Comparison of ENCODE assay signal across 10 cellular contexts in the genomic region with DNA sequence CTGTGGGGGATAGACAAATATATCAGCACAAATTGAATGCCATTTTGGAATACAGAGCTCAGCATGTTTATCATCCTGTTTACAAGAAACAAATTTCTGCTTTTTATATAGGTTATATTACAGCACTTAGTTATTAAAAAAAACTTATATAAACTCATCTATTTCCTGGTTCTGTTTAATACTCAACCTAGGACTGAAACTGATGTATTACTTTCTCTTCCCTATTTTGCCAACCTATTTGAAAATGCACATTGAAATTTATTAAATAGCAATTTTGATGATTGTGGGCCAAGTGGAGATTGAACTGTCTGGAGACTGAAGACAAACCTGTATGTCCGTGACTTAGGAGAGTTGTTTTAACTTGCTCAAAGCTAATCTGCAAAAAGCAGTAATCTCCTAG.
DNase-seq lines count a peak whose midpoint lies in the region; ATAC-seq and TF ChIP-seq lines count a peak whose summit lies in the region.
"Had no signal": no experiment of that assay in that cellular context is flagged by ENCODE, and none has a peak within 500 bp of the region (broad histone marks: within the 10 kb centered on the region; RNA-seq: fewer than 3 reads in every experiment).

No MANE protein-coding gene starts in this region.

- H3K4me3 ChIP-seq in OCI-LY7 (ENCODE audit: low read depth, low read length, poor library complexity, severe bottlenecking) (no peak overlapping the region), sigmoid colon (no peak overlapping the region)

- no peaks in the 10 kb centered on the region for H3K27me3 ChIP-seq in sigmoid colon

- intact Hi-C loops in OCI-LY7 (cut with micrococcal nuclease; ENCODE audit: unreplicated experiment) (no loop called here), sigmoid colon (cut with DNase I) (no loop called here)

- H3K4me1 ChIP-seq in OCI-LY7 (ENCODE audit: insufficient read depth, low read length, poor library complexity, severe bottlenecking) (peaks cover 10% of the 10 kb centered on the region), sigmoid colon (no peaks in the 10 kb centered on the region)

- TF ChIP-seq POLR2A in sigmoid colon (IDR thresholded peaks at IDR 0.05) = no peak

- BruUV-seq in OCI-LY7 (replicated peaks; lab: Mats Ljungman, UMichigan) = no TSS peak

- H4K20me1 ChIP-seq in OCI-LY7 (ENCODE audit: insufficient read depth, low read length) = no peaks in the 10 kb centered on the region

- no peaks in the 10 kb centered on the region for H3K79me2 ChIP-seq in OCI-LY7 (ENCODE audit: insufficient read depth, low read depth, low read length)

- ATAC-seq in GM18502 (IDR thresholded peaks at IDR 0.05; ENCODE audit: poor library complexity, unreplicated experiment) (peak; percentile 87), GM21360 (IDR thresholded peaks at IDR 0.05; ENCODE audit: unreplicated experiment) (peak; percentile 87), HG03039 (IDR thresholded peaks at IDR 0.05; ENCODE audit: unreplicated experiment) (peak; percentile 43), esophagus mucosa (no peak)

- no peak for TF ChIP-seq CTCF in OCI-LY7 (conservative IDR thresholded peaks at IDR 0.05; ENCODE audit: low read length)
- no peak for TF ChIP-seq CTCF in sigmoid colon (IDR thresholded peaks at IDR 0.05)

- POLR2A ChIA-PET in OCI-LY7 (lab: Charles Lee) = interaction anchor here (1.1 to 3.3 kb wide), 3 partner anchors 11 to 79 kb away, joined by 3 to 19 read pairs (median 4); no protein-coding TSS in a partner anchor

- 72 to 80% methylated on average over 1 of the region's 1 CpG for WGBS in sigmoid colon, 2 donors

- no peak for TF ChIP-seq EP300 in sigmoid colon (IDR thresholded peaks at IDR 0.05)

- DNase-seq in OCI-LY7 (ENCODE audit: low spot score) (peak; percentile 5), NCI-H510A (lab: John Stamatoyannopoulos, UW) (no peak), NCI-H146 (lab: John Stamatoyannopoulos, UW) (no peak), sigmoid colon (no peak)
- DNase-seq: DMS79 treated with DMSO at 0.1 percent for 48 hours, Right ventricle myocardium superior had no signal

- H3K36me3 ChIP-seq in OCI-LY7 (ENCODE audit: insufficient read depth, low read length) (no peaks in the 10 kb centered on the region), sigmoid colon (no peaks in the 10 kb centered on the region)

- H3K4me2 ChIP-seq in OCI-LY7 (ENCODE audit: low read length) = peak overlapping the region; percentile 30

- H3K9me2 ChIP-seq in OCI-LY7 (ENCODE audit: insufficient read depth, low read length) = no peaks in the 10 kb centered on the region

- CTCF ChIA-PET in OCI-LY7 (lab: Charles Lee; ENCODE audit: unreplicated experiment) = interaction anchor here (0.6 kb wide), 1 partner anchor 63 kb away, joined by 3 read pairs; no protein-coding TSS in a partner anchor

- peak overlapping the region; percentile 90 for H2AFZ ChIP-seq in OCI-LY7 (ENCODE audit: low read length)

- H3K27ac ChIP-seq in OCI-LY7 (ENCODE audit: low read depth, low read length, poor library complexity, severe bottlenecking) = no peak overlapping the region
- no peak overlapping the region for H3K27ac ChIP-seq in sigmoid colon

- H3K9me3 ChIP-seq in OCI-LY7 (ENCODE audit: low read length) (no peaks in the 10 kb centered on the region), sigmoid colon (no peaks in the 10 kb centered on the region)
